ENCODE assay signal across 1 cellular context in the genomic region with DNA sequence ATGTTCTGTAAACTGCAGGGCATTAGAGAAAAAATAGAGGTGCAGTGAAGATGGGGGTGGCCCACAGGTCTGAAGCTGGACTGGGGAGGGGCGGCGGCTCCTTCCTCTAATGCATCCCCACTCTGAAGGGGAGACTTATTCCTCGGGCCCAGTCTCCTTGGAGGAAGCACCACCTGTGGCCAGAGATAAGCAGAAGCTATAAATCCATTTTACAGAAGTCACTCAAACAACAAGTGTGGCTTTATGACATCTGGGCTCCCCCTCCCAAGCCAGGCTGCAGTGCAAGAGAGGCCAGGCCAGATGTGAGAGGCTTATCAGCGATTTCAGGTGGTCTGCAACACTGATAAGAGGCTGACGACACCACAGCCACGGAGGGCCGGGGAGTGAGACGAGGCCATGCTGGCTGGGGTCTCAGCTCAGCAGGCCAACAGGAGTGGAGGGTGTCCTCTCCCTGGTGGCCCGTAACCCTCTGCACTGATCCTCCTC.
TF ChIP-seq lines count a peak whose summit lies in the region.

No MANE protein-coding gene starts in this region.

TF ChIP-seq in K562, 482 proteins besides CTCF, POLR2A, EP300 and RAD21 (continued from another document and continues in another):
- peak in 1 of 2 experiments; percentile 96 for TF ChIP-seq AFF1 (IDR thresholded peaks at IDR 0.05; ENCODE audit: low read depth in 1 of 2, partially characterized antibody in 2 of 2)
- no peak for TF ChIP-seq KAT2B (IDR thresholded peaks at IDR 0.05; ENCODE audit: low read depth, low read length)
- peak; percentile 99 for TF ChIP-seq SMARCE1 (IDR thresholded peaks at IDR 0.05)
- TF ChIP-seq NCOA2 (IDR thresholded peaks at IDR 0.05; ENCODE audit: partially characterized antibody in 2 of 2), result peak in 1 of 2 experiments; percentile 83
- peak; percentile 91; the same call in 1 of the 2 replicates for TF ChIP-seq MTA3 (IDR thresholded peaks at IDR 0.05; ENCODE audit: borderline replicate concordance)
- peak; percentile 55; the same call in 1 of the 2 replicates for TF ChIP-seq ZFP1 (CRISPR knock-in tag; IDR thresholded peaks at IDR 0.05)
- TF ChIP-seq TCF7 (IDR thresholded peaks at IDR 0.05; ENCODE audit: borderline replicate concordance), result 0 out of 2 replicates have a peak, but pooled peaks have one; percentile 33
- peak; percentile 98 for TF ChIP-seq NFIC (IDR thresholded peaks at IDR 0.05)
- TF ChIP-seq RBM14 (IDR thresholded peaks at IDR 0.05; ENCODE audit: borderline replicate concordance, insufficient read depth, low read depth, low read length), result no peak
- peak; percentile 100 for TF ChIP-seq TEAD4 (IDR thresholded peaks at IDR 0.05; ENCODE audit: low read length)
- no peak for TF ChIP-seq TEAD4 (CRISPR knock-in tag; IDR thresholded peaks at IDR 0.05; ENCODE audit: borderline replicate concordance)
- TF ChIP-seq SMC3 (conservative IDR thresholded peaks at IDR 0.05; ENCODE audit: insufficient read depth, low read depth, low read length), result no peak
- TF ChIP-seq DIDO1 (tag; IDR thresholded peaks at IDR 0.05; ENCODE audit: low read depth), result no peak
- peak; percentile 86 for TF ChIP-seq JUN (IDR thresholded peaks at IDR 0.05; ENCODE audit: borderline replicate concordance, low read depth, low read length)
- no peak for TF ChIP-seq JUN (CRISPR knock-in tag; IDR thresholded peaks at IDR 0.05; ENCODE audit: borderline replicate concordance)
- 0 out of 2 replicates have a peak, but pooled peaks have one; percentile 48 for TF ChIP-seq ZNF609 (CRISPR knock-in tag; IDR thresholded peaks at IDR 0.05; ENCODE audit: borderline replicate concordance)
- TF ChIP-seq SLC30A9 (CRISPR knock-in tag; IDR thresholded peaks at IDR 0.05), result no peak
- TF ChIP-seq GMEB1 (CRISPR knock-in tag; IDR thresholded peaks at IDR 0.05), result peak; percentile 43; the same call in 1 of the 2 replicates
- no peak for TF ChIP-seq KLF10 (CRISPR knock-in tag; IDR thresholded peaks at IDR 0.05)
- TF ChIP-seq, protein P1, sequence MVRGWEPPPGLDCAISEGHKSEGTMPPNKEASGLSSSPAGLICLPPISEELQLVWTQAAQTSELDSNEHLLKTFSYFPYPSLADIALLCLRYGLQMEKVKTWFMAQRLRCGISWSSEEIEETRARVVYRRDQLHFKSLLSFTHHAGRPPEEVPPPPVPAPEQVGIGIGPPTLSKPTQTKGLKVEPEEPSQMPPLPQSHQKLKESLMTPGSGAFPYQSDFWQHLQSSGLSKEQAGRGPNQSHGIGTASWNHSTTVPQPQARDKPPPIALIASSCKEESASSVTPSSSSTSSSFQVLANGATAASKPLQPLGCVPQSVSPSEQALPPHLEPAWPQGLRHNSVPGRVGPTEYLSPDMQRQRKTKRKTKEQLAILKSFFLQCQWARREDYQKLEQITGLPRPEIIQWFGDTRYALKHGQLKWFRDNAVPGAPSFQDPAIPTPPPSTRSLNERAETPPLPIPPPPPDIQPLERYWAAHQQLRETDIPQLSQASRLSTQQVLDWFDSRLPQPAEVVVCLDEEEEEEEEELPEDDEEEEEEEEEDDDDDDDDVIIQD (CRISPR knock-in tag; IDR thresholded peaks at IDR 0.05), result peak; percentile 44; the same call in 1 of the 2 replicates
- TF ChIP-seq AFF4 (CRISPR knock-in tag; IDR thresholded peaks at IDR 0.05), result no peak
- peak; percentile 69 for TF ChIP-seq SMARCB1 (IDR thresholded peaks at IDR 0.05; ENCODE audit: insufficient read length, low read depth)
- TF ChIP-seq POLR2H (tag; IDR thresholded peaks at IDR 0.05; ENCODE audit: low read depth), result no peak
- TF ChIP-seq, protein P2, sequence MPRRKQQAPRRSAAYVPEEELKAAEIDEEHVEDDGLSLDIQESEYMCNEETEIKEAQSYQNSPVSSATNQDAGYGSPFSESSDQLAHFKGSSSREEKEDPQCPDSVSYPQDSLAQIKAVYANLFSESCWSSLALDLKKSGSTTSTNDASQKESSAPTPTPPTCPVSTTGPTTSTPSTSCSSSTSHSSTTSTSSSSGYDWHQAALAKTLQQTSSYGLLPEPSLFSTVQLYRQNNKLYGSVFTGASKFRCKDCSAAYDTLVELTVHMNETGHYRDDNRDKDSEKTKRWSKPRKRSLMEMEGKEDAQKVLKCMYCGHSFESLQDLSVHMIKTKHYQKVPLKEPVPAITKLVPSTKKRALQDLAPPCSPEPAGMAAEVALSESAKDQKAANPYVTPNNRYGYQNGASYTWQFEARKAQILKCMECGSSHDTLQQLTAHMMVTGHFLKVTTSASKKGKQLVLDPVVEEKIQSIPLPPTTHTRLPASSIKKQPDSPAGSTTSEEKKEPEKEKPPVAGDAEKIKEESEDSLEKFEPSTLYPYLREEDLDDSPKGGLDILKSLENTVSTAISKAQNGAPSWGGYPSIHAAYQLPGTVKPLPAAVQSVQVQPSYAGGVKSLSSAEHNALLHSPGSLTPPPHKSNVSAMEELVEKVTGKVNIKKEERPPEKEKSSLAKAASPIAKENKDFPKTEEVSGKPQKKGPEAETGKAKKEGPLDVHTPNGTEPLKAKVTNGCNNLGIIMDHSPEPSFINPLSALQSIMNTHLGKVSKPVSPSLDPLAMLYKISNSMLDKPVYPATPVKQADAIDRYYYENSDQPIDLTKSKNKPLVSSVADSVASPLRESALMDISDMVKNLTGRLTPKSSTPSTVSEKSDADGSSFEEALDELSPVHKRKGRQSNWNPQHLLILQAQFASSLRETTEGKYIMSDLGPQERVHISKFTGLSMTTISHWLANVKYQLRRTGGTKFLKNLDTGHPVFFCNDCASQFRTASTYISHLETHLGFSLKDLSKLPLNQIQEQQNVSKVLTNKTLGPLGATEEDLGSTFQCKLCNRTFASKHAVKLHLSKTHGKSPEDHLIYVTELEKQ (CRISPR knock-in tag; IDR thresholded peaks at IDR 0.05), result peak; percentile 73; the same call in 1 of the 2 replicates
- no peak for TF ChIP-seq KLF13 (tag; IDR thresholded peaks at IDR 0.05; ENCODE audit: borderline replicate concordance, low read depth)
- TF ChIP-seq, protein P3, sequence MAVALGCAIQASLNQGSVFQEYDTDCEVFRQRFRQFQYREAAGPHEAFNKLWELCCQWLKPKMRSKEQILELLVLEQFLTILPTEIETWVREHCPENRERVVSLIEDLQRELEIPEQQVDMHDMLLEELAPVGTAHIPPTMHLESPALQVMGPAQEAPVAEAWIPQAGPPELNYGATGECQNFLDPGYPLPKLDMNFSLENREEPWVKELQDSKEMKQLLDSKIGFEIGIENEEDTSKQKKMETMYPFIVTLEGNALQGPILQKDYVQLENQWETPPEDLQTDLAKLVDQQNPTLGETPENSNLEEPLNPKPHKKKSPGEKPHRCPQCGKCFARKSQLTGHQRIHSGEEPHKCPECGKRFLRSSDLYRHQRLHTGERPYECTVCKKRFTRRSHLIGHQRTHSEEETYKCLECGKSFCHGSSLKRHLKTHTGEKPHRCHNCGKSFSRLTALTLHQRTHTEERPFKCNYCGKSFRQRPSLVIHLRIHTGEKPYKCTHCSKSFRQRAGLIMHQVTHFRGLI (CRISPR knock-in tag; IDR thresholded peaks at IDR 0.05), result peak; percentile 89; the same call in 1 of the 2 replicates
- peak; percentile 60; the same call in 1 of the 2 replicates for TF ChIP-seq TCFL5 (CRISPR knock-in tag; conservative IDR thresholded peaks at IDR 0.05)
- peak; percentile 47; the same call in 1 of the 2 replicates for TF ChIP-seq ZNF239 (CRISPR knock-in tag; IDR thresholded peaks at IDR 0.05)
